Comparison of ENCODE assay signal across 1 cellular context in genomic region chr2:61639721-61640120, GRCh38.
TF ChIP-seq lines count a peak whose summit lies in the region.

No MANE protein-coding gene starts in this region.

TF ChIP-seq in GM23338, 12 proteins besides CTCF, POLR2A, EP300 and RAD21 (continued from another document):
- TF ChIP-seq ZNF462 (CRISPR knock-in tag; IDR thresholded peaks at IDR 0.05) (no peak), ZNF114 (CRISPR knock-in tag; IDR thresholded peaks at IDR 0.05) (no peak), REST (IDR thresholded peaks at IDR 0.05; ENCODE audit: unreplicated experiment) (no peak), POLR2AphosphoS5 (IDR thresholded peaks at IDR 0.05; ENCODE audit: low read depth) (no peak), ZNF331 (CRISPR knock-in tag; IDR thresholded peaks at IDR 0.05; ENCODE audit: low read depth) (no peak), EZH2 (IDR thresholded peaks at IDR 0.05; ENCODE audit: low read depth, unreplicated experiment) (no peak), JUNB (IDR thresholded peaks at IDR 0.05; ENCODE audit: unreplicated experiment) (no peak), STAT1 (IDR thresholded peaks at IDR 0.05; ENCODE audit: unreplicated experiment) (no peak), CREB1 (CRISPR knock-in tag; IDR thresholded peaks at IDR 0.05; ENCODE audit: low read depth) (no peak), EZH2phosphoT487 (IDR thresholded peaks at IDR 0.05; ENCODE audit: unreplicated experiment) (no peak), NANOG (IDR thresholded peaks at IDR 0.05; ENCODE audit: borderline replicate concordance) (no peak)
TF ChIP-seq in GM23338: peak in this region for 0.
